39 cellular contexts compared by ENCODE assay signal in genomic region chr4:5589495-5589894, GRCh38.
"Had no signal": no experiment of that assay in that cellular context is flagged by ENCODE, and none has a peak within 500 bp of the region (broad histone marks: within the 10 kb centered on the region; RNA-seq: fewer than 3 reads in every experiment).

No MANE protein-coding gene starts in this region.

- H3K27ac Mint-ChIP-seq: activated naive CD4-positive, alpha-beta T cell treated with anti-CD3 and anti-CD28 coated beads for 36 hours; activated naive CD4-positive, alpha-beta T cell treated with anti-CD3 and anti-CD28 coated beads, Interleukin-2, amount 10 ng/mL, durations not matched to agents 7 days and 5 days; activated naive CD4-positive, alpha-beta T cell treated with anti-CD3 and anti-CD28 coated beads, Interleukin-2, amount 50 U/mL, for 24 hours; activated naive CD4-positive, alpha-beta T cell treated with anti-CD3 and anti-CD28 coated beads, Interleukin-2, amount 50 U/mL, for 72 hours; activated naive CD8-positive, alpha-beta T cell; activated naive CD8-positive, alpha-beta T cell treated with anti-CD3 and anti-CD28 coated beads for 36 hours; activated naive CD8-positive, alpha-beta T cell treated with anti-CD3 and anti-CD28 coated beads, Interleukin-2, amount 10 ng/mL, durations not matched to agents 7 days and 5 days; activated T-cell treated with anti-CD3 and anti-CD28 coated beads, Interleukin-2, amount 50 U/mL, for 24 hours; activated T-cell treated with anti-CD3 and anti-CD28 coated beads, Interleukin-2, amount 50 U/mL, for 72 hours; activated T-helper 1 cell treated with anti-CD3 and anti-CD28 coated beads, Interleukin-12 subunit alpha, Interleukin-12 subunit beta, Interleukin-2, Interleukin-4 antibody, amounts not matched to agents 30 ng/mL and 10 ng/mL and 1 ng/mL, durations not matched to agents 14 hours and 24 hours and 36 hours; activated T-helper 17 cell treated with anti-CD3 and anti-CD28 coated beads, Interleukin-2, amount 50 U/mL, for 72 hours; activated T-helper 2 cell treated with anti-CD3 and anti-CD28 coated beads, Interferon-gamma antibody, Interleukin-2, Interleukin-4, amounts not matched to agents 10 μg/mL and 5 μg/mL and 100 μg/mL, durations not matched to agents 14 hours and 24 hours and 36 hours; brain had no signal

- H3K9me3 ChIP-seq: adrenal gland, ascending aorta, body of pancreas had no signal

- H3K27me3 Mint-ChIP-seq: activated naive CD4-positive, alpha-beta T cell treated with anti-CD3 and anti-CD28 coated beads, Interleukin-2, amount 10 ng/mL, durations not matched to agents 7 days and 5 days; activated naive CD8-positive, alpha-beta T cell treated with anti-CD3 and anti-CD28 coated beads for 36 hours; activated naive CD8-positive, alpha-beta T cell treated with anti-CD3 and anti-CD28 coated beads, Interleukin-2, amount 10 ng/mL, durations not matched to agents 7 days and 5 days; activated T-helper 17 cell treated with anti-CD3 and anti-CD28 coated beads, Interleukin-2, amount 50 U/mL, for 72 hours; central memory CD8-positive, alpha-beta T cell had no signal

- H3K4me1 ChIP-seq: adrenal gland, ascending aorta, body of pancreas, breast epithelium had no signal

- FAIRE-seq: astrocyte, colon had no signal

- H3K27ac ChIP-seq: adrenal gland, ascending aorta, body of pancreas, brain microvascular endothelial cell, breast epithelium, cardiac muscle cell had no signal

- DNase-seq: activated effector memory CD4-positive, alpha-beta T cell treated with anti-CD3 and anti-CD28 coated beads, Interleukin-2, amount 50 U/mL, for 16 hours; activated effector memory CD4-positive, alpha-beta T cell treated with Interleukin-2 at 50 U/mL for 16 hours; activated gamma-delta T cell; activated gamma-delta T cell treated with Interleukin-2 at 50 U/mL for 16 hours; activated naive CD4-positive, alpha-beta T cell; activated naive CD4-positive, alpha-beta T cell treated with anti-CD3 and anti-CD28 coated beads for 36 hours; activated naive CD4-positive, alpha-beta T cell treated with anti-CD3 and anti-CD28 coated beads, Interleukin-2, amount 10 ng/mL, durations not matched to agents 7 days and 5 days; activated naive CD4-positive, alpha-beta T cell treated with anti-CD3 and anti-CD28 coated beads, Interleukin-2, amount 50 U/mL, for 16 hours; activated naive CD4-positive, alpha-beta T cell treated with Interleukin-2 at 50 U/mL for 16 hours; activated naive CD8-positive, alpha-beta T cell treated with anti-CD3 and anti-CD28 coated beads for 36 hours; activated naive CD8-positive, alpha-beta T cell treated with anti-CD3 and anti-CD28 coated beads, Interleukin-2, amount 10 ng/mL, durations not matched to agents 7 days and 5 days; activated T-cell treated with anti-CD3 and anti-CD28 coated beads, Interleukin-2, amount 50 U/mL, for 1 hour; activated T-cell treated with anti-CD3 and anti-CD28 coated beads, Interleukin-2, amount 50 U/mL, for 24 hours; activated T-cell treated with anti-CD3 and anti-CD28 coated beads, Interleukin-2, amount 50 U/mL, for 4 hours; activated T-cell treated with anti-CD3 and anti-CD28 coated beads, Interleukin-2, amount 50 U/mL, for 48 hours; activated T-cell treated with anti-CD3 and anti-CD28 coated beads, Interleukin-2, amount 50 U/mL, for 72 hours; adrenal gland; amniotic stem cell; amygdala; anterior cingulate cortex; aorta; body of pancreas; brain microvascular endothelial cell; caudate nucleus; central memory CD4-positive, alpha-beta T cell; cerebellar nuclear complex had no signal

- H3K4me3 Mint-ChIP-seq: activated naive CD4-positive, alpha-beta T cell treated with anti-CD3 and anti-CD28 coated beads for 36 hours; activated naive CD4-positive, alpha-beta T cell treated with anti-CD3 and anti-CD28 coated beads, Interleukin-2, amount 10 ng/mL, durations not matched to agents 7 days and 5 days; activated naive CD4-positive, alpha-beta T cell treated with anti-CD3 and anti-CD28 coated beads, Interleukin-2, amount 50 U/mL, for 24 hours; activated naive CD8-positive, alpha-beta T cell; activated naive CD8-positive, alpha-beta T cell treated with anti-CD3 and anti-CD28 coated beads for 36 hours; activated naive CD8-positive, alpha-beta T cell treated with anti-CD3 and anti-CD28 coated beads, Interleukin-2, amount 10 ng/mL, durations not matched to agents 7 days and 5 days; activated T-cell treated with anti-CD3 and anti-CD28 coated beads, Interleukin-2, amount 50 U/mL, for 24 hours; activated T-cell treated with anti-CD3 and anti-CD28 coated beads, Interleukin-2, amount 50 U/mL, for 4 hours; activated T-cell treated with anti-CD3 and anti-CD28 coated beads, Interleukin-2, amount 50 U/mL, for 72 hours; activated T-helper 1 cell treated with anti-CD3 and anti-CD28 coated beads, Interleukin-12 subunit alpha, Interleukin-12 subunit beta, Interleukin-2, Interleukin-4 antibody, amounts not matched to agents 30 ng/mL and 10 ng/mL and 1 ng/mL, durations not matched to agents 14 hours and 24 hours and 36 hours; activated T-helper 17 cell treated with anti-CD3 and anti-CD28 coated beads, Interleukin-2, amount 50 U/mL, for 72 hours; brain; central memory CD8-positive, alpha-beta T cell had no signal

- H3K4me3 ChIP-seq: adrenal gland, ascending aorta, body of pancreas, breast epithelium, cardiac muscle cell had no signal

- ATAC-seq: activated naive CD4-positive, alpha-beta T cell treated with anti-CD3 and anti-CD28 coated beads, Interleukin-2, amount 50 U/mL, for 72 hours; activated T-cell treated with anti-CD3 and anti-CD28 coated beads, Interleukin-2, amount 50 U/mL, for 4 hours; activated T-cell treated with anti-CD3 and anti-CD28 coated beads, Interleukin-2, amount 50 U/mL, for 72 hours; activated T-helper 17 cell treated with anti-CD3 and anti-CD28 coated beads, Interleukin-2, amount 50 U/mL, for 72 hours; body of pancreas had no signal

- H3K4me1 Mint-ChIP-seq: activated naive CD4-positive, alpha-beta T cell treated with anti-CD3 and anti-CD28 coated beads, Interleukin-2, amount 10 ng/mL, durations not matched to agents 7 days and 5 days; activated naive CD4-positive, alpha-beta T cell treated with anti-CD3 and anti-CD28 coated beads, Interleukin-2, amount 50 U/mL, for 24 hours; activated naive CD8-positive, alpha-beta T cell treated with anti-CD3 and anti-CD28 coated beads for 36 hours; activated naive CD8-positive, alpha-beta T cell treated with anti-CD3 and anti-CD28 coated beads, Interleukin-2, amount 10 ng/mL, durations not matched to agents 7 days and 5 days; activated T-helper 17 cell treated with anti-CD3 and anti-CD28 coated beads, Interleukin-2, amount 50 U/mL, for 72 hours; central memory CD8-positive, alpha-beta T cell had no signal

- H3K36me3 Mint-ChIP-seq: activated naive CD4-positive, alpha-beta T cell treated with anti-CD3 and anti-CD28 coated beads, Interleukin-2, amount 10 ng/mL, durations not matched to agents 7 days and 5 days; activated naive CD8-positive, alpha-beta T cell treated with anti-CD3 and anti-CD28 coated beads for 36 hours; activated naive CD8-positive, alpha-beta T cell treated with anti-CD3 and anti-CD28 coated beads, Interleukin-2, amount 10 ng/mL, durations not matched to agents 7 days and 5 days had no signal

- H3K36me3 ChIP-seq: adrenal gland, brain microvascular endothelial cell, breast epithelium, cardiac muscle cell had no signal
